ENCODE assay signal across 20 cellular contexts in genomic region chr3:195421410-195421809, GRCh38.
"Had no signal": no experiment of that assay in that cellular context is flagged by ENCODE, and none has a peak within 500 bp of the region (broad histone marks: within the 10 kb centered on the region; RNA-seq: fewer than 3 reads in every experiment).

No MANE protein-coding gene starts in this region.

- H3K36me3 ChIP-seq: adrenal gland, esophagus muscularis mucosa, thoracic aorta had no signal

- FAIRE-seq: colon, keratinocyte had no signal

- H3K9me3 Mint-ChIP-seq: activated CD4-positive, alpha-beta memory T cell treated with anti-CD3 and anti-CD28 coated beads for 36 hours; activated T-cell treated with anti-CD3 and anti-CD28 coated beads, Interleukin-2, amount 50 U/mL, for 24 hours had no signal

- ATAC-seq: activated CD4-positive, alpha-beta T cell treated with anti-CD3 and anti-CD28 coated beads for 36 hours; activated CD8-positive, alpha-beta memory T cell treated with anti-CD3 and anti-CD28 coated beads, Interleukin-2, amount 10 ng/mL, durations not matched to agents 7 days and 5 days; left lobe of liver; sciatic nerve; stimulated activated naive CD8-positive, alpha-beta T cell treated with anti-CD3 and anti-CD28 coated beads, Interleukin-15, amount 100 ng/mL, for 72 hours; T-helper 17 cell had no signal

- H3K27ac Mint-ChIP-seq: activated CD4-positive, alpha-beta memory T cell treated with anti-CD3 and anti-CD28 coated beads for 36 hours; activated CD4-positive, alpha-beta T cell treated with anti-CD3 and anti-CD28 coated beads for 36 hours; activated CD8-positive, alpha-beta memory T cell treated with anti-CD3 and anti-CD28 coated beads, Interleukin-2, amount 10 ng/mL, durations not matched to agents 7 days and 5 days; activated T-cell treated with anti-CD3 and anti-CD28 coated beads, Interleukin-2, amount 50 U/mL, for 24 hours; stimulated activated naive CD8-positive, alpha-beta T cell treated with anti-CD3 and anti-CD28 coated beads, Interleukin-15, amount 100 ng/mL, for 72 hours had no signal

- H3K4me1 Mint-ChIP-seq: neural crest cell had no signal

- H3K27ac ChIP-seq: adrenal gland, esophagus muscularis mucosa, hepatocyte, thoracic aorta had no signal

- H3K36me3 Mint-ChIP-seq: activated CD4-positive, alpha-beta memory T cell treated with anti-CD3 and anti-CD28 coated beads for 36 hours had no signal

- H3K4me3 Mint-ChIP-seq: activated CD4-positive, alpha-beta memory T cell treated with anti-CD3 and anti-CD28 coated beads for 36 hours; activated CD4-positive, alpha-beta T cell treated with anti-CD3 and anti-CD28 coated beads for 36 hours; activated CD8-positive, alpha-beta memory T cell treated with anti-CD3 and anti-CD28 coated beads, Interleukin-2, amount 10 ng/mL, durations not matched to agents 7 days and 5 days; activated T-cell treated with anti-CD3 and anti-CD28 coated beads, Interleukin-2, amount 50 U/mL, for 24 hours; neural crest cell; stimulated activated naive CD8-positive, alpha-beta T cell treated with anti-CD3 and anti-CD28 coated beads, Interleukin-15, amount 100 ng/mL, for 72 hours; T-helper 17 cell had no signal

- DNase-seq: activated CD4-positive, alpha-beta memory T cell treated with anti-CD3 and anti-CD28 coated beads for 36 hours; activated CD4-positive, alpha-beta T cell treated with anti-CD3 and anti-CD28 coated beads for 36 hours; activated CD8-positive, alpha-beta memory T cell treated with anti-CD3 and anti-CD28 coated beads, Interleukin-2, amount 10 ng/mL, durations not matched to agents 7 days and 5 days; activated effector memory CD4-positive, alpha-beta T cell treated with Interleukin-2 at 50 U/mL for 16 hours; activated naive CD4-positive, alpha-beta T cell treated with anti-CD3 and anti-CD28 coated beads, Interleukin-2, amount 50 U/mL, for 16 hours; activated T-cell treated with anti-CD3 and anti-CD28 coated beads, Interleukin-2, amount 50 U/mL, for 24 hours; adrenal gland; caudate nucleus; midbrain; stimulated activated CD4-positive, alpha-beta T cell treated with anti-CD3 and anti-CD28 coated beads, Interleukin-1b, Interleukin-23, amount 100 ng/mL, for 48 hours; stimulated activated naive CD8-positive, alpha-beta T cell treated with anti-CD3 and anti-CD28 coated beads, Interleukin-15, amount 100 ng/mL, for 72 hours; T-helper 17 cell had no signal

- H3K27me3 Mint-ChIP-seq: activated CD4-positive, alpha-beta memory T cell treated with anti-CD3 and anti-CD28 coated beads for 36 hours; activated CD4-positive, alpha-beta T cell treated with anti-CD3 and anti-CD28 coated beads for 36 hours; activated CD8-positive, alpha-beta memory T cell treated with anti-CD3 and anti-CD28 coated beads, Interleukin-2, amount 10 ng/mL, durations not matched to agents 7 days and 5 days; activated T-cell treated with anti-CD3 and anti-CD28 coated beads, Interleukin-2, amount 50 U/mL, for 24 hours; stimulated activated naive CD8-positive, alpha-beta T cell treated with anti-CD3 and anti-CD28 coated beads, Interleukin-15, amount 100 ng/mL, for 72 hours; T-helper 17 cell had no signal

- H3K9me3 ChIP-seq: adrenal gland, esophagus muscularis mucosa, thoracic aorta had no signal

- H3K4me3 ChIP-seq: adrenal gland, esophagus muscularis mucosa, hepatocyte, thoracic aorta had no signal

- H3K27me3 ChIP-seq: adrenal gland, esophagus muscularis mucosa, hepatocyte had no signal
